In genomic region chr12:46449161-46449715, GRCh38 we compare ENCODE assay signal across 18 cellular contexts.
A peak's percentile ranks its signal among the peaks of the same experiment; 100 is the strongest.
DNase-seq lines count a peak whose midpoint lies in the region; ATAC-seq and TF ChIP-seq lines count a peak whose summit lies in the region.
"Had no signal": no experiment of that assay in that cellular context is flagged by ENCODE, and none has a peak within 500 bp of the region (broad histone marks: within the 10 kb centered on the region; RNA-seq: fewer than 3 reads in every experiment).

No MANE protein-coding gene starts in this region.

- peak overlapping the region; percentile 83; the same call in 1 of the 2 replicates for H3K27ac ChIP-seq in Panc1 (ENCODE audit: low read length)

- H3K4me3 ChIP-seq in Panc1 (ENCODE audit: low read depth in 2 of 2, low read length in 2 of 2): no peak overlapping the region
- H3K4me3 ChIP-seq: GM23338 had no signal

- H3K9me3 ChIP-seq in Panc1 (ENCODE audit: control insufficient read depth, insufficient read depth, low read depth, low read length): no peaks in the 10 kb centered on the region
- H3K9me3 ChIP-seq: BE2C had no signal

- H3K4me3 Mint-ChIP-seq in activated CD4-positive, alpha-beta T cell treated with anti-CD3 and anti-CD28 coated beads, Interleukin-2, amount 10 ng/mL, durations not matched to agents 24 days and 14 days: no peak overlapping the region
- peak overlapping the region; percentile 6 to 44 for H3K4me3 Mint-ChIP-seq in stimulated activated naive CD8-positive, alpha-beta T cell treated with anti-CD3 and anti-CD28 coated beads, Interleukin-15, amount 100 ng/mL, for 72 hours
- no peak overlapping the region for H3K4me3 Mint-ChIP-seq in immature natural killer cell
- no peak overlapping the region for H3K4me3 Mint-ChIP-seq in natural killer cell treated with Interleukin-12 subunit alpha and Interleukin-12 subunit beta and Interleukin-15 and Interleukin-18, amount 100 ng/mL, for 72 hours
- H3K4me3 Mint-ChIP-seq: CD4-positive, alpha-beta T cell; GM23338 had no signal

- ATAC-seq in Panc1: no peak
- ATAC-seq in stimulated activated naive CD8-positive, alpha-beta T cell treated with anti-CD3 and anti-CD28 coated beads, Interleukin-15, amount 100 ng/mL, for 72 hours: no peak
- no peak for ATAC-seq in natural killer cell treated with Interleukin-12 subunit alpha and Interleukin-12 subunit beta and Interleukin-15 and Interleukin-18, amount 100 ng/mL, for 72 hours
- ATAC-seq: GM23338, HepG2 had no signal

- CTCF ChIA-PET in Panc1 (lab: Charles Lee): interaction anchor here (0.7 kb wide), 1 partner anchor 1646 kb away, joined by 4 read pairs; no protein-coding TSS in a partner anchor

- H3K4me1 Mint-ChIP-seq in activated CD4-positive, alpha-beta T cell treated with anti-CD3 and anti-CD28 coated beads, Interleukin-2, amount 10 ng/mL, durations not matched to agents 24 days and 14 days: peaks cover 45% of the 10 kb centered on the region
- H3K4me1 Mint-ChIP-seq in stimulated activated naive CD8-positive, alpha-beta T cell treated with anti-CD3 and anti-CD28 coated beads, Interleukin-15, amount 100 ng/mL, for 72 hours: peaks cover 59% of the 10 kb centered on the region
- H3K4me1 Mint-ChIP-seq in immature natural killer cell: peaks cover 5 to 43% of the 10 kb centered on the region in 2 donors
- H3K4me1 Mint-ChIP-seq in natural killer cell treated with Interleukin-12 subunit alpha and Interleukin-12 subunit beta and Interleukin-15 and Interleukin-18, amount 100 ng/mL, for 72 hours (ENCODE audit: low read depth in 2 of 2): peaks cover 13 to 24% of the 10 kb centered on the region in 2 donors

- no peak for TF ChIP-seq CTCF in Panc1 (IDR thresholded peaks at IDR 0.05)

- peaks cover 3% of the 10 kb centered on the region for H3K36me3 Mint-ChIP-seq in activated CD4-positive, alpha-beta T cell treated with anti-CD3 and anti-CD28 coated beads, Interleukin-2, amount 10 ng/mL, durations not matched to agents 24 days and 14 days (ENCODE audit: low read depth)
- H3K36me3 Mint-ChIP-seq in immature natural killer cell: peaks cover 0 to 3% (median 3%) of the 10 kb centered on the region in 3 donors
- H3K36me3 Mint-ChIP-seq in natural killer cell treated with Interleukin-12 subunit alpha and Interleukin-12 subunit beta and Interleukin-15 and Interleukin-18, amount 100 ng/mL, for 72 hours: no peaks in the 10 kb centered on the region

- POLR2A ChIA-PET in Panc1 (lab: Charles Lee): no interaction called here

- peak; percentile 52 for DNase-seq in activated CD4-positive, alpha-beta T cell treated with anti-CD3 and anti-CD28 coated beads, Interleukin-2, amount 10 ng/mL, durations not matched to agents 24 days and 14 days
- DNase-seq in activated CD4-positive, alpha-beta T cell treated with anti-CD3 and anti-CD28 coated beads, Interleukin-2, amount 50 U/mL, for 1 hour: no peak
- DNase-seq in Panc1 (ENCODE audit: low read depth, low spot score) (no peak), left kidney (ENCODE audit: low read depth, low spot score) (peak; percentile 66), GM19240 (ENCODE audit: insufficient read length, low spot score) (no peak), immature natural killer cell (no peak)
- no peak for DNase-seq in stimulated activated naive CD8-positive, alpha-beta T cell treated with anti-CD3 and anti-CD28 coated beads, Interleukin-15, amount 100 ng/mL, for 72 hours
- DNase-seq in natural killer cell treated with Interleukin-12 subunit alpha and Interleukin-12 subunit beta and Interleukin-15 and Interleukin-18, amount 100 ng/mL, for 72 hours (ENCODE audit: low spot score): no peak
- DNase-seq: BE2C; Calu3; CD4-positive, alpha-beta T cell; DMS79; NCI-H1048; NCI-H1436 treated with DMSO at 0.1 percent for 48 hours; NCI-H2029 treated with DMSO at 0.1 percent for 48 hours; NCI-H748 treated with DMSO at 0.1 percent for 48 hours had no signal

- no TSS peak for BruUV-seq in Panc1 (replicated peaks; lab: Mats Ljungman, UMichigan)

- H3K4me1 ChIP-seq in Panc1 (ENCODE audit: control insufficient read depth, insufficient read depth, low read length): peaks cover 52% of the 10 kb centered on the region

- H3K9me3 Mint-ChIP-seq in activated CD4-positive, alpha-beta T cell treated with anti-CD3 and anti-CD28 coated beads, Interleukin-2, amount 10 ng/mL, durations not matched to agents 24 days and 14 days: peaks cover 4% of the 10 kb centered on the region
- peaks cover 4 to 6% of the 10 kb centered on the region in 2 donors for H3K9me3 Mint-ChIP-seq in stimulated activated naive CD8-positive, alpha-beta T cell treated with anti-CD3 and anti-CD28 coated beads, Interleukin-15, amount 100 ng/mL, for 72 hours
- peaks cover 0 to 2% (median 0%) of the 10 kb centered on the region in 6 donors for H3K9me3 Mint-ChIP-seq in immature natural killer cell
- H3K9me3 Mint-ChIP-seq in natural killer cell treated with Interleukin-12 subunit alpha and Interleukin-12 subunit beta and Interleukin-15 and Interleukin-18, amount 100 ng/mL, for 72 hours: no peaks in the 10 kb centered on the region
- H3K9me3 Mint-ChIP-seq: CD4-positive, alpha-beta T cell had no signal

- no peaks in the 10 kb centered on the region for H3K36me3 ChIP-seq in Panc1 (ENCODE audit: control insufficient read depth, insufficient read depth, low read length)
- H3K36me3 ChIP-seq: BE2C had no signal

- H3K27ac Mint-ChIP-seq in activated CD4-positive, alpha-beta T cell treated with anti-CD3 and anti-CD28 coated beads, Interleukin-2, amount 10 ng/mL, durations not matched to agents 24 days and 14 days: peak overlapping the region; percentile 21
- H3K27ac Mint-ChIP-seq in stimulated activated naive CD8-positive, alpha-beta T cell treated with anti-CD3 and anti-CD28 coated beads, Interleukin-15, amount 100 ng/mL, for 72 hours: peak overlapping the region; percentile 47 to 86
- no peak overlapping the region for H3K27ac Mint-ChIP-seq in immature natural killer cell
- no peak overlapping the region for H3K27ac Mint-ChIP-seq in natural killer cell treated with Interleukin-12 subunit alpha and Interleukin-12 subunit beta and Interleukin-15 and Interleukin-18, amount 100 ng/mL, for 72 hours
- H3K27ac Mint-ChIP-seq: CD4-positive, alpha-beta T cell; GM23338 had no signal

- in situ Hi-C loops in Panc1 (cut with HindIII; ENCODE audit: low pct_unique_long_range_greater_than_20kb, low sequenced_read_pairs): no loop called here

- H3K27me3 Mint-ChIP-seq in activated CD4-positive, alpha-beta T cell treated with anti-CD3 and anti-CD28 coated beads, Interleukin-2, amount 10 ng/mL, durations not matched to agents 24 days and 14 days: no peaks in the 10 kb centered on the region
- no peaks in the 10 kb centered on the region for H3K27me3 Mint-ChIP-seq in stimulated activated naive CD8-positive, alpha-beta T cell treated with anti-CD3 and anti-CD28 coated beads, Interleukin-15, amount 100 ng/mL, for 72 hours
- peaks cover 0 to 7% (median 6%) of the 10 kb centered on the region in 3 donors for H3K27me3 Mint-ChIP-seq in immature natural killer cell (ENCODE audit: low read depth in 3 of 3)
- H3K27me3 Mint-ChIP-seq in natural killer cell treated with Interleukin-12 subunit alpha and Interleukin-12 subunit beta and Interleukin-15 and Interleukin-18, amount 100 ng/mL, for 72 hours: peaks cover 0 to 4% of the 10 kb centered on the region in 2 donors
- H3K27me3 Mint-ChIP-seq: CD4-positive, alpha-beta T cell had no signal

- H3K27me3 ChIP-seq in Panc1 (ENCODE audit: control insufficient read depth, insufficient read depth, low read length): no peaks in the 10 kb centered on the region
- H3K27me3 ChIP-seq: BE2C had no signal

- intact Hi-C loops in activated CD4-positive, alpha-beta T cell treated with anti-CD3 and anti-CD28 coated beads, Interleukin-2, amount 10 ng/mL, durations not matched to agents 24 days and 14 days (cut with micrococcal nuclease): loop anchor here (2.0 kb wide), 1 partner anchor 18 kb away; no protein-coding TSS in a partner anchor
- intact Hi-C loops in Panc1 (cut with micrococcal nuclease; ENCODE audit: unreplicated experiment): no loop called here

Comparison
In these comparisons a context has a peak if more than half of its experiments do, and no peak if none do; other contexts are left out.
1. DNase-seq: peak in activated CD4-positive, alpha-beta T cell treated with anti-CD3 and anti-CD28 coated beads, Interleukin-2, amount 10 ng/mL, durations not matched to agents 24 days and 14 days (single experiment) and left kidney (single experiment); none in activated CD4-positive, alpha-beta T cell treated with anti-CD3 and anti-CD28 coated beads, Interleukin-2, amount 50 U/mL, for 1 hour (single experiment), Panc1 (single experiment), stimulated activated naive CD8-positive, alpha-beta T cell treated with anti-CD3 and anti-CD28 coated beads, Interleukin-15, amount 100 ng/mL, for 72 hours (0 of 2), GM19240 (single experiment), immature natural killer cell (0 of 3) and natural killer cell treated with Interleukin-12 subunit alpha and Interleukin-12 subunit beta and Interleukin-15 and Interleukin-18, amount 100 ng/mL, for 72 hours (single experiment).
2. H3K27ac Mint-ChIP-seq: peak in activated CD4-positive, alpha-beta T cell treated with anti-CD3 and anti-CD28 coated beads, Interleukin-2, amount 10 ng/mL, durations not matched to agents 24 days and 14 days (single experiment) and stimulated activated naive CD8-positive, alpha-beta T cell treated with anti-CD3 and anti-CD28 coated beads, Interleukin-15, amount 100 ng/mL, for 72 hours (2 of 2); none in immature natural killer cell (0 of 6) and natural killer cell treated with Interleukin-12 subunit alpha and Interleukin-12 subunit beta and Interleukin-15 and Interleukin-18, amount 100 ng/mL, for 72 hours (0 of 2).
3. H3K4me3 Mint-ChIP-seq: peak in stimulated activated naive CD8-positive, alpha-beta T cell treated with anti-CD3 and anti-CD28 coated beads, Interleukin-15, amount 100 ng/mL, for 72 hours (2 of 2); none in activated CD4-positive, alpha-beta T cell treated with anti-CD3 and anti-CD28 coated beads, Interleukin-2, amount 10 ng/mL, durations not matched to agents 24 days and 14 days (single experiment), immature natural killer cell (0 of 5) and natural killer cell treated with Interleukin-12 subunit alpha and Interleukin-12 subunit beta and Interleukin-15 and Interleukin-18, amount 100 ng/mL, for 72 hours (single experiment).